In genomic region chr2:108369153-108369552, GRCh38 we compare ENCODE assay signal across 24 cellular contexts. TPM values are rescaled to one million over a fixed set of nuclear protein-coding genes. Genes with fewer than 3 reads are reported as not detected.
"Had no signal": no experiment of that assay in that cellular context is flagged by ENCODE, and none has a peak within 500 bp of the region (broad histone marks: within the 10 kb centered on the region; RNA-seq: fewer than 3 reads in every experiment).

No MANE protein-coding gene starts in this region.

- H3K9me3 ChIP-seq: pancreas had no signal

- H3K4me3 Mint-ChIP-seq: activated CD4-positive, alpha-beta T cell treated with anti-CD3 and anti-CD28 coated beads, Interleukin-2, amount 10 ng/mL, durations not matched to agents 24 days and 14 days; activated CD8-positive, alpha-beta memory T cell treated with anti-CD3 and anti-CD28 coated beads, Interleukin-2, amount 10 ng/mL, durations not matched to agents 7 days and 5 days; activated CD8-positive, alpha-beta T cell treated with anti-CD3 and anti-CD28 coated beads for 36 hours; activated naive CD4-positive, alpha-beta T cell treated with anti-CD3 and anti-CD28 coated beads, Interleukin-2, amount 50 U/mL, for 24 hours; brain; memory B cell; nephron progenitor cell; stimulated activated effector memory CD8-positive, alpha-beta T cell treated with anti-CD3 and anti-CD28 coated beads, Interleukin-12 subunit alpha, Interleukin-12 subunit beta, amount 100 ng/mL, for 72 hours; stimulated activated naive CD8-positive, alpha-beta T cell treated with anti-CD3 and anti-CD28 coated beads, Interleukin-15, amount 100 ng/mL, for 72 hours; T-helper 1 cell treated with Interleukin-12 subunit alpha and Interleukin-12 subunit beta and Interleukin-4 antibody, amounts not matched to agents 30 μg/mL and 1 μg/mL, for 36 hours had no signal

- ATAC-seq: activated CD8-positive, alpha-beta memory T cell treated with anti-CD3 and anti-CD28 coated beads, Interleukin-2, amount 10 ng/mL, durations not matched to agents 7 days and 5 days; activated CD8-positive, alpha-beta T cell treated with anti-CD3 and anti-CD28 coated beads for 36 hours; esophagus mucosa; left cardiac atrium; pancreas; sciatic nerve; stimulated activated effector memory CD8-positive, alpha-beta T cell treated with anti-CD3 and anti-CD28 coated beads, Interleukin-12 subunit alpha, Interleukin-12 subunit beta, amount 100 ng/mL, for 72 hours; stimulated activated naive CD8-positive, alpha-beta T cell treated with anti-CD3 and anti-CD28 coated beads, Interleukin-15, amount 100 ng/mL, for 72 hours had no signal

- H3K4me1 ChIP-seq: pancreas, tibial nerve had no signal

- DNase-seq: activated CD4-positive, alpha-beta T cell treated with anti-CD3 and anti-CD28 coated beads, Interleukin-2, amount 10 ng/mL, durations not matched to agents 24 days and 14 days; activated CD8-positive, alpha-beta memory T cell treated with anti-CD3 and anti-CD28 coated beads, Interleukin-2, amount 10 ng/mL, durations not matched to agents 7 days and 5 days; activated CD8-positive, alpha-beta T cell treated with anti-CD3 and anti-CD28 coated beads for 36 hours; activated effector memory CD4-positive, alpha-beta T cell treated with anti-CD3 and anti-CD28 coated beads, Interleukin-2, amount 50 U/mL, for 16 hours; activated T-cell treated with anti-CD3 and anti-CD28 coated beads for 4 hours; aorta; effector memory CD4-positive, alpha-beta T cell; glutamatergic neuron; hypothalamus; left cardiac atrium; nephron progenitor cell; pancreas; small intestine; stimulated activated CD4-positive, alpha-beta T cell treated with anti-CD3 and anti-CD28 coated beads, Interleukin-2, amount 100 ng/mL, for 24 hours; stimulated activated naive CD8-positive, alpha-beta T cell treated with anti-CD3 and anti-CD28 coated beads, Interleukin-15, amount 100 ng/mL, for 72 hours; T1000 had no signal

- H3K27me3 Mint-ChIP-seq: brain, memory B cell had no signal

- H3K27ac ChIP-seq: pancreas, tibial nerve had no signal

- H3K27ac Mint-ChIP-seq: activated CD4-positive, alpha-beta T cell treated with anti-CD3 and anti-CD28 coated beads, Interleukin-2, amount 10 ng/mL, durations not matched to agents 24 days and 14 days; activated CD8-positive, alpha-beta memory T cell treated with anti-CD3 and anti-CD28 coated beads, Interleukin-2, amount 10 ng/mL, durations not matched to agents 7 days and 5 days; activated CD8-positive, alpha-beta T cell treated with anti-CD3 and anti-CD28 coated beads for 36 hours; activated naive CD4-positive, alpha-beta T cell treated with anti-CD3 and anti-CD28 coated beads, Interleukin-2, amount 50 U/mL, for 24 hours; brain; memory B cell; nephron progenitor cell; stimulated activated effector memory CD8-positive, alpha-beta T cell treated with anti-CD3 and anti-CD28 coated beads, Interleukin-12 subunit alpha, Interleukin-12 subunit beta, amount 100 ng/mL, for 72 hours; stimulated activated naive CD8-positive, alpha-beta T cell treated with anti-CD3 and anti-CD28 coated beads, Interleukin-15, amount 100 ng/mL, for 72 hours; T-helper 1 cell treated with Interleukin-12 subunit alpha and Interleukin-12 subunit beta and Interleukin-4 antibody, amounts not matched to agents 30 μg/mL and 1 μg/mL, for 36 hours had no signal

- H3K36me3 Mint-ChIP-seq: activated CD8-positive, alpha-beta memory T cell treated with anti-CD3 and anti-CD28 coated beads, Interleukin-2, amount 10 ng/mL, durations not matched to agents 7 days and 5 days; activated naive CD4-positive, alpha-beta T cell treated with anti-CD3 and anti-CD28 coated beads, Interleukin-2, amount 50 U/mL, for 24 hours; brain; memory B cell; stimulated activated effector memory CD8-positive, alpha-beta T cell treated with anti-CD3 and anti-CD28 coated beads, Interleukin-12 subunit alpha, Interleukin-12 subunit beta, amount 100 ng/mL, for 72 hours had no signal

- H3K4me1 Mint-ChIP-seq: activated CD4-positive, alpha-beta T cell treated with anti-CD3 and anti-CD28 coated beads, Interleukin-2, amount 10 ng/mL, durations not matched to agents 24 days and 14 days; activated CD8-positive, alpha-beta memory T cell treated with anti-CD3 and anti-CD28 coated beads, Interleukin-2, amount 10 ng/mL, durations not matched to agents 7 days and 5 days; activated naive CD4-positive, alpha-beta T cell treated with anti-CD3 and anti-CD28 coated beads, Interleukin-2, amount 50 U/mL, for 24 hours; memory B cell; stimulated activated effector memory CD8-positive, alpha-beta T cell treated with anti-CD3 and anti-CD28 coated beads, Interleukin-12 subunit alpha, Interleukin-12 subunit beta, amount 100 ng/mL, for 72 hours; stimulated activated naive CD8-positive, alpha-beta T cell treated with anti-CD3 and anti-CD28 coated beads, Interleukin-15, amount 100 ng/mL, for 72 hours had no signal

- H3K9me3 Mint-ChIP-seq: activated CD4-positive, alpha-beta T cell treated with anti-CD3 and anti-CD28 coated beads, Interleukin-2, amount 10 ng/mL, durations not matched to agents 24 days and 14 days; activated CD8-positive, alpha-beta T cell treated with anti-CD3 and anti-CD28 coated beads for 36 hours; activated naive CD4-positive, alpha-beta T cell treated with anti-CD3 and anti-CD28 coated beads, Interleukin-2, amount 50 U/mL, for 24 hours; memory B cell; stimulated activated effector memory CD8-positive, alpha-beta T cell treated with anti-CD3 and anti-CD28 coated beads, Interleukin-12 subunit alpha, Interleukin-12 subunit beta, amount 100 ng/mL, for 72 hours; stimulated activated naive CD8-positive, alpha-beta T cell treated with anti-CD3 and anti-CD28 coated beads, Interleukin-15, amount 100 ng/mL, for 72 hours; T-helper 1 cell treated with Interleukin-12 subunit alpha and Interleukin-12 subunit beta and Interleukin-4 antibody, amounts not matched to agents 30 μg/mL and 1 μg/mL, for 36 hours had no signal

- H3K4me3 ChIP-seq: pancreas, tibial nerve had no signal

- H3K27me3 ChIP-seq: pancreas, tibial nerve had no signal

- H3K36me3 ChIP-seq: pancreas, tibial nerve had no signal

RNA-seq across cellular contexts. Expression of gene SULT1C4, which starts 8.6 kb away (rescaled TPM):
- total RNA-seq: activated CD4-positive, alpha-beta T cell treated with anti-CD3 and anti-CD28 coated beads, Interleukin-2, amount 10 ng/mL, durations not matched to agents 24 days and 14 days; activated CD8-positive, alpha-beta memory T cell treated with anti-CD3 and anti-CD28 coated beads, Interleukin-2, amount 10 ng/mL, durations not matched to agents 7 days and 5 days; activated CD8-positive, alpha-beta T cell treated with anti-CD3 and anti-CD28 coated beads for 36 hours had no signal
